22 cellular contexts compared by ENCODE assay signal in the genomic region with DNA sequence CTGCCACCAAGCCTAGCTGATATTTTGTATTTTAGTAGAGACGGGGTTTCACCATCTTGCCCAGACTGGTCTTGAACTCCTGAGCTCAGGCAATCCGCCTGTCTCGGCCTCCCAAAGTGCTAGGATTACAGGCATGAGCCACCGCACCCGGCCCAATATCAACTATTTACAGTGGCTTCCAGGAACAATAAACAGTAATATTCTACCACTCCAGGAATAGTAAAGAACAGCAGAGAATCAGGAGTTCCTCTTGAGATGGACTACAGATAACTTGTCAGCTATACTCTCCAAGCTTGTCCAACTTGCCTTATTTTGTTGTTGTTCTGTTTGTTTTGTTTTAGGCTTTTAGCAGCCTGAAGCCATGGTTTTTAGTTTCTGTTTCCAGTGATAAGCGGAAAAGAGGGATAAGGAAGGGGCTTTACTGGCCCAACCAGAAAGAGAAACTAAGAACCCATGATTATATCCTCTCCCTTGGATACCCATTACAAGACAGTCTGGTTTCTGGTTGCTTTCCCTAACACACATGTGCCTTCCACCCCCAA. TPM values are rescaled to one million over a fixed set of nuclear protein-coding genes. Genes with fewer than 3 reads are reported as not detected.
DNase-seq lines count a peak whose midpoint lies in the region; ATAC-seq, FAIRE-seq and TF ChIP-seq lines count a peak whose summit lies in the region.
"Had no signal": no experiment of that assay in that cellular context is flagged by ENCODE, and none has a peak within 500 bp of the region (broad histone marks: within the 10 kb centered on the region; RNA-seq: fewer than 3 reads in every experiment).

No MANE protein-coding gene starts in this region.

- peaks cover 64% of the 10 kb centered on the region for H3K36me3 Mint-ChIP-seq in activated CD4-positive, alpha-beta T cell treated with anti-CD3 and anti-CD28 coated beads, Interleukin-2, amount 10 ng/mL, durations not matched to agents 24 days and 14 days (ENCODE audit: low read depth)

- H3K9ac ChIP-seq in K562 (ENCODE audit: insufficient read depth in 1 of 2, low read depth in 2 of 2, low read length in 2 of 2) (no peak overlapping the region), smooth muscle cell (ENCODE audit: low read depth) (no peak overlapping the region)
- H3K9ac ChIP-seq: BLaER1, SK-N-SH had no signal

- TF ChIP-seq POLR2A in K562 (conservative IDR thresholded peaks at IDR 0.05) = no peak

- CTCF ChIA-PET in K562 (lab: Yijun Ruan, JAX; ENCODE audit: low intra/inter-chr PET ratio) = no interaction called here

- H3K4me3 Mint-ChIP-seq in activated CD4-positive, alpha-beta T cell treated with anti-CD3 and anti-CD28 coated beads, Interleukin-2, amount 10 ng/mL, durations not matched to agents 24 days and 14 days = no peak overlapping the region
- H3K4me3 Mint-ChIP-seq: activated B cell treated with CpG ODN at 0.5 μM for 24 hours; neural crest cell; stimulated activated naive B cell treated with anti-CD40 and anti-IgM and Interleukin-4, amounts not matched to agents 10 μg/mL and 1 μg/mL and 100 μg/mL, for 72 hours had no signal

- no peaks in the 10 kb centered on the region for H3K36me3 ChIP-seq in K562 (ENCODE audit: control insufficient read depth, insufficient read depth, low read length)
- no peaks in the 10 kb centered on the region for H3K36me3 ChIP-seq in smooth muscle cell (ENCODE audit: low read depth)
- H3K36me3 ChIP-seq: BLaER1, tibial nerve had no signal

- H3K27ac ChIP-seq in K562 (ENCODE audit: extremely low read depth, low read depth, low read length) (no peak overlapping the region), smooth muscle cell (ENCODE audit: low read depth) (peak overlapping the region; percentile 87)
- H3K27ac ChIP-seq: BLaER1, esophagus squamous epithelium, tibial nerve had no signal

- H3K9me3 Mint-ChIP-seq in activated CD4-positive, alpha-beta T cell treated with anti-CD3 and anti-CD28 coated beads, Interleukin-2, amount 10 ng/mL, durations not matched to agents 24 days and 14 days = no peaks in the 10 kb centered on the region
- H3K9me3 Mint-ChIP-seq: activated B cell treated with CpG ODN at 0.5 μM for 24 hours; neural crest cell; stimulated activated naive B cell treated with anti-CD40 and anti-IgM and Interleukin-4, amounts not matched to agents 10 μg/mL and 1 μg/mL and 100 μg/mL, for 72 hours had no signal

- BruUV-seq in K562 (replicated peaks; lab: Mats Ljungman, UMichigan) = no TSS peak

- peak overlapping the region; percentile 68 for H3K27ac Mint-ChIP-seq in activated CD4-positive, alpha-beta T cell treated with anti-CD3 and anti-CD28 coated beads, Interleukin-2, amount 10 ng/mL, durations not matched to agents 24 days and 14 days
- H3K27ac Mint-ChIP-seq: activated B cell treated with CpG ODN at 0.5 μM for 24 hours; stimulated activated naive B cell treated with anti-CD40 and anti-IgM and Interleukin-4, amounts not matched to agents 10 μg/mL and 1 μg/mL and 100 μg/mL, for 72 hours had no signal

- H3K79me2 ChIP-seq in K562 (ENCODE audit: control insufficient read depth, insufficient read depth, low read length) = no peaks in the 10 kb centered on the region
- peaks cover 98% of the 10 kb centered on the region for H3K79me2 ChIP-seq in smooth muscle cell (ENCODE audit: low read depth)

- intact Hi-C loops in activated CD4-positive, alpha-beta T cell treated with anti-CD3 and anti-CD28 coated beads, Interleukin-2, amount 10 ng/mL, durations not matched to agents 24 days and 14 days (cut with micrococcal nuclease) = no loop called here
- intact Hi-C loops in K562 (cut with micrococcal nuclease) = no loop called here

- H3K4me1 ChIP-seq in K562 (replicated peaks in 1 of 2; ENCODE audit: control insufficient read depth in 2 of 2, insufficient read depth in 2 of 2, low read length in 2 of 2) (no peaks in the 10 kb centered on the region; a peak in 1 of 5 replicates), smooth muscle cell (ENCODE audit: low read depth) (peaks cover 20% of the 10 kb centered on the region)
- H3K4me1 ChIP-seq: BLaER1 had no signal

- FAIRE-seq in K562 (lab: Jason Lieb, UNC) = no peak

- H4K20me1 ChIP-seq in K562 (replicated peaks; ENCODE audit: control insufficient read depth, insufficient read depth, low read length) (no peaks in the 10 kb centered on the region), smooth muscle cell (ENCODE audit: low read depth) (peaks cover 100% of the 10 kb centered on the region)
- H4K20me1 ChIP-seq: BLaER1 had no signal

- 0% methylated on average over 6 of the region's 6 CpGs for WGBS in K562 (ENCODE audit: insufficient coverage, low coverage, missing lambda C conversion rate)
- 14% methylated on average over 6 of the region's 6 CpGs for WGBS in smooth muscle cell (ENCODE audit: low lambda C conversion rate)

- TF ChIP-seq CTCF in LNCaP clone FGC (IDR thresholded peaks at IDR 0.05; ENCODE audit: control insufficient read depth, extremely low read depth, insufficient read depth) (no peak), K562 (IDR thresholded peaks at IDR 0.05 in 2 of 3, conservative IDR thresholded peaks at IDR 0.05 in 1 of 3; ENCODE audit: insufficient read depth in 2 of 3, low read depth in 1 of 3, low read length in 3 of 3) (no peak), smooth muscle cell (IDR thresholded peaks at IDR 0.05; ENCODE audit: borderline replicate concordance, insufficient read depth, poor library complexity, severe bottlenecking) (no peak)

- TF ChIP-seq RAD21 in K562 (CRISPR knock-in tag; conservative IDR thresholded peaks at IDR 0.05 in 1 of 2, IDR thresholded peaks at IDR 0.05 in 1 of 2) = no peak

- no peaks in the 10 kb centered on the region for H3K27me3 ChIP-seq in K562 (ENCODE audit: control insufficient read depth in 2 of 2, insufficient read depth in 2 of 2, low read length in 2 of 2)
- H3K27me3 ChIP-seq in smooth muscle cell (ENCODE audit: low read depth) = no peaks in the 10 kb centered on the region
- H3K27me3 ChIP-seq: BLaER1, esophagus squamous epithelium, tibial nerve had no signal

- TF ChIP-seq EP300 in K562 (IDR thresholded peaks at IDR 0.05; ENCODE audit: low read length) = no peak

- H3K4me3 ChIP-seq in LNCaP clone FGC (ENCODE audit: low read depth, low read length) (no peak overlapping the region), K562 (no peak overlapping the region), smooth muscle cell (peak overlapping the region; percentile 9)
- H3K4me3 ChIP-seq: BLaER1, esophagus squamous epithelium, tibial nerve had no signal

- no peaks in the 10 kb centered on the region for H3K27me3 Mint-ChIP-seq in activated CD4-positive, alpha-beta T cell treated with anti-CD3 and anti-CD28 coated beads, Interleukin-2, amount 10 ng/mL, durations not matched to agents 24 days and 14 days
- H3K27me3 Mint-ChIP-seq: activated B cell treated with CpG ODN at 0.5 μM for 24 hours; stimulated activated naive B cell treated with anti-CD40 and anti-IgM and Interleukin-4, amounts not matched to agents 10 μg/mL and 1 μg/mL and 100 μg/mL, for 72 hours had no signal

- H3K4me2 ChIP-seq in K562 (ENCODE audit: insufficient read depth, low read length) = 0 out of 2 replicates have a peak overlapping the region, but pooled peaks have one; percentile 11
- H3K4me2 ChIP-seq in smooth muscle cell = peak overlapping the region; percentile 74
- H3K4me2 ChIP-seq: BLaER1, SK-N-SH had no signal

- ATAC-seq in K562 = no peak
- ATAC-seq: stimulated activated naive B cell treated with anti-CD40 and anti-IgM and Interleukin-4, amounts not matched to agents 10 μg/mL and 1 μg/mL and 100 μg/mL, for 72 hours had no signal

- POLR2A ChIA-PET in K562 (lab: Yijun Ruan, JAX) = interaction anchor here (0.6 kb wide), 1 partner anchor 38 kb away, joined by 3 read pairs; no protein-coding TSS in a partner anchor

- H3K9me3 ChIP-seq in K562 (replicated peaks; ENCODE audit: control insufficient read depth, insufficient read depth, low read depth, low read length) (no peaks in the 10 kb centered on the region), smooth muscle cell (replicated peaks; ENCODE audit: low read depth) (no peaks in the 10 kb centered on the region)
- H3K9me3 ChIP-seq: BLaER1, esophagus squamous epithelium, SK-N-SH, tibial nerve had no signal

- no peaks in the 10 kb centered on the region for H3K9me1 ChIP-seq in K562 (ENCODE audit: control insufficient read depth, insufficient read depth, low read length)

- no peak for DNase-seq in activated CD4-positive, alpha-beta T cell treated with anti-CD3 and anti-CD28 coated beads, Interleukin-2, amount 10 ng/mL, durations not matched to agents 24 days and 14 days
- DNase-seq in activated CD4-positive, alpha-beta T cell treated with anti-CD3 and anti-CD28 coated beads for 4 hours = no peak
- DNase-seq in LNCaP clone FGC (ENCODE audit: low read depth) (peak; percentile 58), K562 (ENCODE audit: extremely low read depth in 1 of 4, low spot score in 3 of 4) (no peak), smooth muscle cell (lab: John Stamatoyannopoulos, UW; ENCODE audit: unreplicated experiment) (no peak), ACHN (no peak), COLO829 (ENCODE audit: low spot score) (no peak), NCI-H2171 treated with DMSO at 0.1 percent for 48 hours (lab: John Stamatoyannopoulos, UW) (no peak)
- DNase-seq: 8988T; activated B cell treated with CpG ODN at 0.5 μM for 24 hours; DMS153; esophagus squamous epithelium; GF-D8; NCI-H1092 treated with DMSO at 0.1 percent for 48 hours; NCI-H2029; posterior cingulate gyrus; SK-N-SH; stimulated activated naive B cell treated with anti-CD40 and anti-IgM and Interleukin-4, amounts not matched to agents 10 μg/mL and 1 μg/mL and 100 μg/mL, for 72 hours; T1000 had no signal

- peaks cover 56% of the 10 kb centered on the region for H3K4me1 Mint-ChIP-seq in activated CD4-positive, alpha-beta T cell treated with anti-CD3 and anti-CD28 coated beads, Interleukin-2, amount 10 ng/mL, durations not matched to agents 24 days and 14 days

- in situ Hi-C loops in K562 (cut with MboI) = no loop called here
- in situ Hi-C loops in ACHN (cut with HindIII; ENCODE audit: low pct_ligation_motif_present, low pct_unique_long_range_greater_than_20kb, low sequenced_read_pairs) = no loop called here

- H3F3A ChIP-seq in smooth muscle cell (ENCODE audit: low read depth) = peaks cover 42% of the 10 kb centered on the region

- H2AFZ ChIP-seq in K562 (ENCODE audit: low read depth, low read length) = no peak overlapping the region
- H2AFZ ChIP-seq in smooth muscle cell (ENCODE audit: low read depth) = no peak overlapping the region

RNA-seq across cellular contexts. Expression of a gene that starts 36.8 kb away (rescaled TPM):
- total RNA-seq in activated CD4-positive, alpha-beta T cell treated with anti-CD3 and anti-CD28 coated beads, Interleukin-2, amount 10 ng/mL, durations not matched to agents 24 days and 14 days = 52.7 and 54.4 TPM in 2 replicates
- total RNA-seq in K562 (2011; cell fraction: chromatin; rRNA removed; ENCODE audit: low replicate concordance) = 1.8 and 2.1 TPM in 2 replicates
- 0.67 and 1.3 TPM in 2 replicates for total RNA-seq in K562 (2011; cell fraction: nucleolus; rRNA removed)
- 2.2 and 3.1 TPM in 2 replicates for total RNA-seq in K562 (2011; cell fraction: nucleoplasm; rRNA removed)
- total RNA-seq in K562 (2014; rRNA removed) = 0.77 and 1.7 TPM in 2 replicates
- total RNA-seq in K562 (2014; rRNA removed; fragmentation: Illumina TruSeq; extraction: Trizol) = 2.0 TPM in 2 replicates
- 2.2 and 3.3 TPM in 2 replicates for total RNA-seq in K562 (2015; rRNA removed; fragmentation: Illumina TruSeq; extraction: Trizol)
- 2.2 and 2.7 TPM in 2 replicates for total RNA-seq in K562 (2021)
- polyA plus RNA-seq in K562 (2011; rRNA removed) = 0.05 and 0.93 TPM in 2 replicates
- 0.13 and 0.46 TPM in 2 replicates for polyA plus RNA-seq in K562 (2011; cell fraction: cytosol; rRNA removed)
- 0.03 and 0.90 TPM in 2 replicates for polyA plus RNA-seq in K562 (2011; cell fraction: nucleus; rRNA removed)
- polyA plus RNA-seq in K562 (2012) = 2.1 and 2.3 TPM in 2 replicates
- 1.7 and 2.2 TPM in 2 replicates for polyA plus RNA-seq in K562 (2014; fragmentation: Illumina TruSeq; extraction: Trizol)
- polyA plus RNA-seq in K562 (2014; fragmentation: Nextera tagmentation; extraction: Ambion mirVana) = 1 to 10 TPM in 1 of 2 experiments, under 1 TPM in 1; 0.94 to 1.3 TPM
- 1.4 and 1.7 TPM in 2 replicates for polyA plus RNA-seq in K562 (2014; rRNA removed)
- polyA minus RNA-seq in K562 (2011; rRNA and poly(A)+ RNA removed) = 0.48 and 1.2 TPM in 2 replicates
- 0.67 TPM in 1 of 2 replicates, not detected in the other for polyA minus RNA-seq in K562 (2011; cell fraction: cytosol; rRNA and poly(A)+ RNA removed)
- 0.89 and 1.1 TPM in 2 replicates for polyA minus RNA-seq in K562 (2011; cell fraction: nucleus; rRNA and poly(A)+ RNA removed)
- total RNA-seq in smooth muscle cell = 131 and 139 TPM in 2 replicates
- 90.5 and 137 TPM in 2 replicates for polyA plus RNA-seq in smooth muscle cell

Comparison
In these comparisons a context has a peak if more than half of its experiments do, and no peak if none do; other contexts are left out.
1. RNA of a gene that starts 36.8 kb away (total RNA-seq): 131 to 139 TPM in smooth muscle cell and 52.7 to 54.4 TPM in activated CD4-positive, alpha-beta T cell treated with anti-CD3 and anti-CD28 coated beads, Interleukin-2, amount 10 ng/mL, durations not matched to agents 24 days and 14 days; 0.67 to 3.3 TPM in K562; every median in the first group is over 10 times any median in the second.